ENCODE assay signal across 1 cellular context in genomic region chr19:58150328-58150921, GRCh38.
TF ChIP-seq lines count a peak whose summit lies in the region.

Gene ZNF329, minus strand, starts transcription at chr19:58150789. Its CDS starts 21,286 bp downstream, at chr19:58129503.

TF ChIP-seq in K562, 482 proteins besides CTCF, POLR2A, EP300 and RAD21 (continued from another document):
- no peak for TF ChIP-seq CHD7 (IDR thresholded peaks at IDR 0.05; ENCODE audit: low read depth, low read length)
- no peak for TF ChIP-seq CUX1 (CRISPR knock-in tag; IDR thresholded peaks at IDR 0.05)
- TF ChIP-seq REST (CRISPR knock-in tag; IDR thresholded peaks at IDR 0.05; ENCODE audit: low read depth) = peak; percentile 35; the same call in 1 of the 2 replicates
- no peak for TF ChIP-seq DNMT1 (IDR thresholded peaks at IDR 0.05)
- no peak for TF ChIP-seq CREB1 (IDR thresholded peaks at IDR 0.05)
- TF ChIP-seq CREB1 (CRISPR knock-in tag; IDR thresholded peaks at IDR 0.05) = 0 out of 2 replicates have a peak, but pooled peaks have one; percentile 26
- 0 out of 2 replicates have a peak, but pooled peaks have one; percentile 20 for TF ChIP-seq ZNF511 (CRISPR knock-in tag; IDR thresholded peaks at IDR 0.05)
- TF ChIP-seq NR4A1 (CRISPR knock-in tag; IDR thresholded peaks at IDR 0.05) = no peak
- no peak for TF ChIP-seq NR4A1 (tag; IDR thresholded peaks at IDR 0.05)
- no peak for TF ChIP-seq DDX20 (tag; IDR thresholded peaks at IDR 0.05; ENCODE audit: low read depth)
- no peak for TF ChIP-seq PCBP2 (IDR thresholded peaks at IDR 0.05; ENCODE audit: low read depth, low read length, poor library complexity, severe bottlenecking)
- no peak for TF ChIP-seq HOXB6 (CRISPR knock-in tag; IDR thresholded peaks at IDR 0.05; ENCODE audit: borderline replicate concordance)
- TF ChIP-seq MCM2 (IDR thresholded peaks at IDR 0.05; ENCODE audit: low read depth) = no peak
